ENCODE assay signal across 9 cellular contexts in genomic region chr17:17152385-17152784, GRCh38. TPM values are rescaled to one million over a fixed set of nuclear protein-coding genes. Genes with fewer than 3 reads are reported as not detected.
A peak's percentile ranks its signal among the peaks of the same experiment; 100 is the strongest.
DNase-seq lines count a peak whose midpoint lies in the region; ATAC-seq, FAIRE-seq and TF ChIP-seq lines count a peak whose summit lies in the region.
"Had no signal": no experiment of that assay in that cellular context is flagged by ENCODE, and none has a peak within 500 bp of the region (broad histone marks: within the 10 kb centered on the region; RNA-seq: fewer than 3 reads in every experiment).

No MANE protein-coding gene starts in this region.

- dilution Hi-C loops in endothelial cell of umbilical vein (cut with MboI; ENCODE audit: extremely low pct_ligation_motif_present, low sequenced_read_pairs): no loop called here

- intact Hi-C loops in endothelial cell of umbilical vein (cut with micrococcal nuclease) (loop anchor here (1.0 kb wide), 1 partner anchor 39 kb away; no protein-coding TSS in a partner anchor), prostate gland (cut with DNase I) (loop anchor here (5.0 kb wide), 1 partner anchor 55 kb away; the partner anchor contains the start of gene PLD6), body of pancreas (cut with DNase I) (no loop called here)

- no peaks in the 10 kb centered on the region for H3K27me3 ChIP-seq in BLaER1 treated with 17β-estradiol and CSF1 and Interleukin-3, amounts not matched to agents 10 nM and 100 nM
- H3K27me3 ChIP-seq in endothelial cell of umbilical vein (ENCODE audit: control insufficient read depth in 2 of 2, insufficient read depth in 2 of 2, low read length in 2 of 2) (no peaks in the 10 kb centered on the region), prostate gland (replicated peaks; ENCODE audit: insufficient read depth) (no peaks in the 10 kb centered on the region), body of pancreas (no peaks in the 10 kb centered on the region)
- H3K27me3 ChIP-seq: testis had no signal

- no peak for ATAC-seq in body of pancreas

- H3K27ac ChIP-seq in BLaER1 treated with 17β-estradiol and CSF1 and Interleukin-3, amounts not matched to agents 10 nM and 100 nM: peak overlapping the region in 8 of 11 experiments; percentile 25 to 64 (median 58); a peak in 16 of 22 replicates
- H3K27ac ChIP-seq in endothelial cell of umbilical vein (ENCODE audit: insufficient read depth, low read depth, low read length) (peak overlapping the region; percentile 80), prostate gland (peak overlapping the region; percentile 18 to 30), body of pancreas (no peak overlapping the region)
- H3K27ac ChIP-seq: testis had no signal

- TF ChIP-seq POLR2A in endothelial cell of umbilical vein (IDR thresholded peaks at IDR 0.05; ENCODE audit: low read depth, low read length): no peak
- no peak for TF ChIP-seq POLR2A in prostate gland (IDR thresholded peaks at IDR 0.05)
- no peak for TF ChIP-seq POLR2A in body of pancreas (IDR thresholded peaks at IDR 0.05)

- H4K20me1 ChIP-seq in BLaER1 treated with 17β-estradiol and CSF1 and Interleukin-3, amounts not matched to agents 10 nM and 100 nM: peaks cover 0 to 62% (median 46%) of the 10 kb centered on the region in 11 experiments; a peak in 19 of 22 replicates
- no peaks in the 10 kb centered on the region for H4K20me1 ChIP-seq in endothelial cell of umbilical vein (replicated peaks; ENCODE audit: control insufficient read depth, extremely low read depth, insufficient read depth, low read length)

- DNase-seq in NCI-H226: peak; percentile 33
- DNase-seq in endothelial cell of umbilical vein (ENCODE audit: low read depth, low spot score): peak; percentile 13
- no peak for DNase-seq in prostate gland (ENCODE audit: low spot score)
- DNase-seq in body of pancreas: no peak
- DNase-seq in NCI-H2107 treated with DMSO at 0.1 percent for 48 hours (lab: John Stamatoyannopoulos, UW; ENCODE audit: unreplicated experiment): no peak
- no peak for DNase-seq in islet precursor cell
- DNase-seq in DMS153 (lab: John Stamatoyannopoulos, UW): no peak

- 80% methylated on average over 4 of the region's 4 CpGs for WGBS in prostate gland
- WGBS in body of pancreas, 2 donors: 77 to 82% methylated on average over 4 of the region's 4 CpGs

- H3K4me2 ChIP-seq in BLaER1 treated with 17β-estradiol and CSF1 and Interleukin-3, amounts not matched to agents 10 nM and 100 nM: peak overlapping the region; percentile 55 to 82 (median 72)
- peak overlapping the region; percentile 5 for H3K4me2 ChIP-seq in endothelial cell of umbilical vein (ENCODE audit: insufficient read depth, low read length)

- H3K36me3 ChIP-seq in BLaER1 treated with 17β-estradiol and CSF1 and Interleukin-3, amounts not matched to agents 10 nM and 100 nM: peaks cover 54 to 100% (median 96%) of the 10 kb centered on the region in 11 experiments
- H3K36me3 ChIP-seq in endothelial cell of umbilical vein (ENCODE audit: control insufficient read depth in 2 of 2, extremely low read depth in 1 of 2, insufficient read depth in 2 of 2, low read length in 2 of 2) (peaks cover 27 to 48% of the 10 kb centered on the region in 2 experiments), prostate gland (peaks cover 0 to 26% of the 10 kb centered on the region in 2 donors), body of pancreas (replicated peaks in 1 of 2; ENCODE audit: insufficient read depth in 1 of 2, low read depth in 2 of 2) (peaks cover 0 to 22% of the 10 kb centered on the region in 2 donors)

- no peaks in the 10 kb centered on the region for H3K9me3 ChIP-seq in BLaER1 treated with 17β-estradiol and CSF1 and Interleukin-3, amounts not matched to agents 10 nM and 100 nM (replicated peaks in 1 of 11)
- no peaks in the 10 kb centered on the region for H3K9me3 ChIP-seq in endothelial cell of umbilical vein (replicated peaks; ENCODE audit: control insufficient read depth, insufficient read depth, low read length)
- no peaks in the 10 kb centered on the region for H3K9me3 ChIP-seq in prostate gland
- no peaks in the 10 kb centered on the region for H3K9me3 ChIP-seq in body of pancreas
- H3K9me3 ChIP-seq: testis had no signal

- POLR2A ChIA-PET in endothelial cell of umbilical vein (lab: Charles Lee): no interaction called here

- H2AFZ ChIP-seq in endothelial cell of umbilical vein (ENCODE audit: low read depth, low read length): no peak overlapping the region

- FAIRE-seq in endothelial cell of umbilical vein (lab: Jason Lieb, UNC): no peak

- H3K4me1 ChIP-seq in BLaER1 treated with 17β-estradiol and CSF1 and Interleukin-3, amounts not matched to agents 10 nM and 100 nM: peaks cover 44 to 86% (median 71%) of the 10 kb centered on the region in 10 experiments
- H3K4me1 ChIP-seq in endothelial cell of umbilical vein (ENCODE audit: control insufficient read depth, extremely low read depth, insufficient read depth, low read length) (peaks cover 24% of the 10 kb centered on the region), prostate gland (replicated peaks) (no peaks in the 10 kb centered on the region), body of pancreas (no peaks in the 10 kb centered on the region)

- H3K4me3 ChIP-seq in BLaER1 treated with 17β-estradiol and CSF1 and Interleukin-3, amounts not matched to agents 10 nM and 100 nM: no peak overlapping the region
- H3K4me3 ChIP-seq in endothelial cell of umbilical vein (replicated peaks in 1 of 3; ENCODE audit: insufficient read depth in 1 of 3, low read depth in 1 of 3, low read length in 3 of 3): no peak overlapping the region
- no peak overlapping the region for H3K4me3 ChIP-seq in prostate gland
- H3K4me3 ChIP-seq in body of pancreas: no peak overlapping the region
- H3K4me3 ChIP-seq: testis had no signal

- TF ChIP-seq CTCF in endothelial cell of umbilical vein (IDR thresholded peaks at IDR 0.05; ENCODE audit: extremely low read depth in 1 of 2, insufficient read depth in 1 of 2, low read depth in 1 of 2, low read length in 2 of 2) (no peak), prostate gland (IDR thresholded peaks at IDR 0.05) (no peak), body of pancreas (IDR thresholded peaks at IDR 0.05) (no peak)

- BruUV-seq in endothelial cell of umbilical vein (replicated peaks; lab: Mats Ljungman, UMichigan): no TSS peak

- H3K79me2 ChIP-seq in endothelial cell of umbilical vein (ENCODE audit: control insufficient read depth, insufficient read depth, low read length): peaks cover 3% of the 10 kb centered on the region

- CTCF ChIA-PET in endothelial cell of umbilical vein (lab: Charles Lee): interaction anchor here (0.8 to 3.1 kb wide), 3 partner anchors 11 to 152 kb away, joined by 3 to 40 read pairs (median 3); no protein-coding TSS in a partner anchor

- peak overlapping the region in 8 of 11 experiments; percentile 3 to 40 (median 24); a peak in 11 of 22 replicates for H3K9ac ChIP-seq in BLaER1 treated with 17β-estradiol and CSF1 and Interleukin-3, amounts not matched to agents 10 nM and 100 nM
- peak overlapping the region; percentile 26 for H3K9ac ChIP-seq in endothelial cell of umbilical vein (replicated peaks; ENCODE audit: extremely low read depth, insufficient read depth, low read length)

- H3K9me1 ChIP-seq in endothelial cell of umbilical vein (replicated peaks; ENCODE audit: control insufficient read depth, extremely low read depth, insufficient read depth, low read length): no peaks in the 10 kb centered on the region

TF ChIP-seq in endothelial cell of umbilical vein, 7 proteins besides CTCF, POLR2A, EP300 and RAD21:
- TF ChIP-seq GATA2 (IDR thresholded peaks at IDR 0.05; ENCODE audit: insufficient read depth, insufficient read length, low read depth, low read length): no peak
- TF ChIP-seq JUN (IDR thresholded peaks at IDR 0.05; ENCODE audit: borderline replicate concordance, insufficient read depth, insufficient read length, low read depth): no peak
- TF ChIP-seq FOS (IDR thresholded peaks at IDR 0.05; ENCODE audit: borderline replicate concordance, insufficient read depth, low read length): no peak
- TF ChIP-seq EZH2 (IDR thresholded peaks at IDR 0.05; ENCODE audit: borderline replicate concordance, low read depth, low read length, severe bottlenecking): no peak
- no peak for TF ChIP-seq MYC (IDR thresholded peaks at IDR 0.05; ENCODE audit: low read depth, low read length)
- TF ChIP-seq POLR2AphosphoS5 (IDR thresholded peaks at IDR 0.05; ENCODE audit: insufficient read depth, low read depth, low read length): no peak
- TF ChIP-seq MAX (IDR thresholded peaks at IDR 0.05; ENCODE audit: insufficient read depth, insufficient read length): no peak

RNA-seq across cellular contexts. Expression of gene PLD6, which starts 53.7 kb away (rescaled TPM):
- total RNA-seq in endothelial cell of umbilical vein (2.7 and 4.4 TPM in 2 replicates), prostate gland (10 to 100 TPM in 1 of 2 donors, 1 to 10 TPM in 1; 9.5 to 26.4 TPM), body of pancreas (1 to 10 TPM; 3.6 to 6.6 TPM)
- polyA plus RNA-seq in endothelial cell of umbilical vein: 2.9 and 3.5 TPM in 2 replicates
- polyA plus RNA-seq in endothelial cell of umbilical vein (2011; cell fraction: cytosol; rRNA removed): 2.2 and 2.6 TPM in 2 replicates
- 2.4 and 2.9 TPM in 2 replicates for polyA plus RNA-seq in endothelial cell of umbilical vein (2011; cell fraction: nucleus; rRNA removed)
- 2.7 and 3.6 TPM in 2 replicates for polyA plus RNA-seq in endothelial cell of umbilical vein (2012)
- polyA minus RNA-seq in endothelial cell of umbilical vein: 2.4 and 3.9 TPM in 2 replicates
- 2.8 TPM for polyA minus RNA-seq in endothelial cell of umbilical vein (2011; cell fraction: cytosol; rRNA and poly(A)+ RNA removed)
- polyA minus RNA-seq in endothelial cell of umbilical vein (2011; cell fraction: nucleus; rRNA and poly(A)+ RNA removed): 0.91 and 0.96 TPM in 2 replicates

Comparison
In these comparisons a context has a peak if more than half of its experiments do, and no peak if none do; other contexts are left out.
1. H3K27ac ChIP-seq: peak in BLaER1 treated with 17β-estradiol and CSF1 and Interleukin-3, amounts not matched to agents 10 nM and 100 nM (8 of 11), endothelial cell of umbilical vein (single experiment) and prostate gland (2 of 2); none in body of pancreas (0 of 4).
2. DNase-seq: peak in NCI-H226 (single experiment) and endothelial cell of umbilical vein (single experiment); none in prostate gland (single experiment), body of pancreas (0 of 4), NCI-H2107 treated with DMSO at 0.1 percent for 48 hours (single experiment), islet precursor cell (single experiment) and DMS153 (single experiment).